ENCODE assay signal across 9 cellular contexts in genomic region chr15:74793135-74794028, GRCh38. TPM values are rescaled to one million over a fixed set of nuclear protein-coding genes. Genes with fewer than 3 reads are reported as not detected.
DNase-seq lines count a peak whose midpoint lies in the region; ATAC-seq and TF ChIP-seq lines count a peak whose summit lies in the region.
"Had no signal": no experiment of that assay in that cellular context is flagged by ENCODE, and none has a peak within 500 bp of the region (broad histone marks: within the 10 kb centered on the region; RNA-seq: fewer than 3 reads in every experiment).

No MANE protein-coding gene starts in this region.

- H3K27ac Mint-ChIP-seq in T-helper 17 cell = peak overlapping the region; percentile 98
- peak overlapping the region; percentile 99 for H3K27ac Mint-ChIP-seq in activated naive CD8-positive, alpha-beta T cell treated with anti-CD3 and anti-CD28 coated beads, Interleukin-2, amount 50 U/mL, for 24 hours

- peaks cover 19% of the 10 kb centered on the region for H3K36me3 ChIP-seq in GM06990 (ENCODE audit: control insufficient read depth, insufficient read depth, low read length)
- H3K36me3 ChIP-seq in osteoblast (ENCODE audit: insufficient read depth, low read length) = no peaks in the 10 kb centered on the region
- H3K36me3 ChIP-seq in smooth muscle cell (ENCODE audit: low read depth) = no peaks in the 10 kb centered on the region

- peak overlapping the region; percentile 41 for H3K27ac ChIP-seq in osteoblast (ENCODE audit: low read depth, low read length)
- no peak overlapping the region for H3K27ac ChIP-seq in smooth muscle cell (ENCODE audit: low read depth)

- 76% methylated on average over 12 of the region's 12 CpGs for WGBS in smooth muscle cell (ENCODE audit: low lambda C conversion rate)

- no peaks in the 10 kb centered on the region for H3K27me3 Mint-ChIP-seq in T-helper 17 cell
- H3K27me3 Mint-ChIP-seq in activated naive CD8-positive, alpha-beta T cell treated with anti-CD3 and anti-CD28 coated beads, Interleukin-2, amount 50 U/mL, for 24 hours = no peaks in the 10 kb centered on the region

- H3K4me2 ChIP-seq in osteoblast (ENCODE audit: insufficient read depth, low read length) (no peak overlapping the region), smooth muscle cell (no peak overlapping the region)

- no peaks in the 10 kb centered on the region for H3K9me3 Mint-ChIP-seq in activated naive CD8-positive, alpha-beta T cell treated with anti-CD3 and anti-CD28 coated beads, Interleukin-2, amount 50 U/mL, for 24 hours

- H3K27me3 ChIP-seq in GM06990 (replicated peaks; ENCODE audit: control insufficient read depth, insufficient read depth, low read length) (no peaks in the 10 kb centered on the region), osteoblast (ENCODE audit: insufficient read depth, low read length) (no peaks in the 10 kb centered on the region), smooth muscle cell (ENCODE audit: low read depth) (no peaks in the 10 kb centered on the region)

- ATAC-seq in T-helper 17 cell = peak; percentile 55
- peak; percentile 20 for ATAC-seq in activated naive CD8-positive, alpha-beta T cell treated with anti-CD3 and anti-CD28 coated beads, Interleukin-2, amount 50 U/mL, for 24 hours

- no peak overlapping the region for H3K4me3 ChIP-seq in GM06990 (replicated peaks; ENCODE audit: low read depth, low read length)
- no peak overlapping the region for H3K4me3 ChIP-seq in osteoblast (ENCODE audit: insufficient read depth, low read length)
- no peak overlapping the region for H3K4me3 ChIP-seq in smooth muscle cell

- H2AFZ ChIP-seq in osteoblast (ENCODE audit: low read length) (no peak overlapping the region), smooth muscle cell (ENCODE audit: low read depth) (no peak overlapping the region)

- no peaks in the 10 kb centered on the region for H3K36me3 Mint-ChIP-seq in T-helper 17 cell (ENCODE audit: low read depth)
- peaks cover 51% of the 10 kb centered on the region for H3K36me3 Mint-ChIP-seq in activated naive CD8-positive, alpha-beta T cell treated with anti-CD3 and anti-CD28 coated beads, Interleukin-2, amount 50 U/mL, for 24 hours (ENCODE audit: low read depth)

- H3K9me3 ChIP-seq in T-helper 17 cell (ENCODE audit: control insufficient read depth, low read length, poor library complexity, severe bottlenecking) (no peaks in the 10 kb centered on the region), osteoblast (ENCODE audit: low read depth, low read length) (no peaks in the 10 kb centered on the region), smooth muscle cell (replicated peaks; ENCODE audit: low read depth) (no peaks in the 10 kb centered on the region)

- H3F3A ChIP-seq in smooth muscle cell (ENCODE audit: low read depth) = peaks cover 12% of the 10 kb centered on the region

- peaks cover 65% of the 10 kb centered on the region for H3K4me1 Mint-ChIP-seq in T-helper 17 cell
- H3K4me1 Mint-ChIP-seq in activated naive CD8-positive, alpha-beta T cell treated with anti-CD3 and anti-CD28 coated beads, Interleukin-2, amount 50 U/mL, for 24 hours = peaks cover 96% of the 10 kb centered on the region

- H4K20me1 ChIP-seq in osteoblast (ENCODE audit: insufficient read depth, low read length) (peaks cover 69% of the 10 kb centered on the region), smooth muscle cell (ENCODE audit: low read depth) (peaks cover 98% of the 10 kb centered on the region)

- H3K4me3 Mint-ChIP-seq in T-helper 17 cell = peak overlapping the region; percentile 86
- H3K4me3 Mint-ChIP-seq in activated naive CD8-positive, alpha-beta T cell treated with anti-CD3 and anti-CD28 coated beads, Interleukin-2, amount 50 U/mL, for 24 hours = peak overlapping the region; percentile 21

- H3K79me2 ChIP-seq in osteoblast (ENCODE audit: insufficient read depth, low read length) (peaks cover 96% of the 10 kb centered on the region), smooth muscle cell (ENCODE audit: low read depth) (peaks cover 66% of the 10 kb centered on the region)

- peak; percentile 78 for TF ChIP-seq CTCF in GM06990 (IDR thresholded peaks at IDR 0.05; ENCODE audit: insufficient read depth, low read length, poor library complexity, severe bottlenecking)
- TF ChIP-seq CTCF in osteoblast (IDR thresholded peaks at IDR 0.05; ENCODE audit: extremely low read depth, low read depth, low read length) = peak; percentile 42
- no peak for TF ChIP-seq CTCF in smooth muscle cell (IDR thresholded peaks at IDR 0.05; ENCODE audit: borderline replicate concordance, insufficient read depth, poor library complexity, severe bottlenecking)

- H3K9ac ChIP-seq in smooth muscle cell (ENCODE audit: low read depth) = no peak overlapping the region

- H3K4me1 ChIP-seq in osteoblast (ENCODE audit: insufficient read depth, low read length) (peaks cover 36% of the 10 kb centered on the region), smooth muscle cell (ENCODE audit: low read depth) (peaks cover 8% of the 10 kb centered on the region)

- DNase-seq in GM06990 (ENCODE audit: extremely low read depth, insufficient read length) (no peak), T-helper 17 cell (peak; percentile 70 to 72 (median 71)), osteoblast (ENCODE audit: insufficient read length, low spot score, missing footprints) (peak; percentile 90), NOMO-1 treated with DMSO at 0.1 percent for 48 hours (lab: John Stamatoyannopoulos, UW; ENCODE audit: unreplicated experiment) (no peak), DMS153 (lab: John Stamatoyannopoulos, UW) (no peak), smooth muscle cell (lab: John Stamatoyannopoulos, UW; ENCODE audit: unreplicated experiment) (no peak), NCI-H1694 treated with DMSO at 0.1 percent for 48 hours (lab: John Stamatoyannopoulos, UW) (no peak)
- peak; percentile 80 for DNase-seq in activated naive CD8-positive, alpha-beta T cell treated with anti-CD3 and anti-CD28 coated beads, Interleukin-2, amount 50 U/mL, for 24 hours

RNA-seq across cellular contexts. Expression of gene CSK, which starts 11.5 kb away (rescaled TPM):
- total RNA-seq in T-helper 17 cell (100 to 1,000 TPM; 188 to 208 TPM), osteoblast (30.6 and 31.5 TPM in 2 replicates), smooth muscle cell (10.4 and 19.6 TPM in 2 replicates)
- 14.1 and 16.5 TPM in 2 replicates for polyA plus RNA-seq in smooth muscle cell

RNA-seq across cellular contexts. Expression of gene LMAN1L, which starts 19.3 kb away (rescaled TPM):
- under 1 TPM; 0.82 to 0.91 TPM for total RNA-seq in T-helper 17 cell
- under 0.01 TPM in 1 of 2 replicates, not detected in the other for total RNA-seq in osteoblast
- total RNA-seq in smooth muscle cell = not detected in 2 replicates
- polyA plus RNA-seq in smooth muscle cell = not detected in 2 replicates

RNA-seq across cellular contexts. Expression of gene CPLX3, which starts 33.0 kb away (rescaled TPM):
- under 1 TPM in 1 of 2 donors, not detected in 1; 0.20 TPM for total RNA-seq in T-helper 17 cell
- total RNA-seq in osteoblast = not detected in 2 replicates
- total RNA-seq in smooth muscle cell = 0.04 and 0.22 TPM in 2 replicates
- not detected in 2 replicates for polyA plus RNA-seq in smooth muscle cell
- total RNA-seq: urinary bladder had no signal

RNA-seq across cellular contexts. Expression of gene CYP1A2, which starts 44.7 kb away (rescaled TPM):
- total RNA-seq in T-helper 17 cell (not detected), osteoblast (not detected in 2 replicates), smooth muscle cell (not detected in 2 replicates)
- not detected in 2 replicates for polyA plus RNA-seq in smooth muscle cell
- total RNA-seq: urinary bladder had no signal
- polyA plus RNA-seq: urinary bladder had no signal

RNA-seq across cellular contexts. Expression of gene ULK3, which starts 49.6 kb away (rescaled TPM):
- total RNA-seq in T-helper 17 cell (10 to 100 TPM; 44.6 to 49.0 TPM), osteoblast (19.4 and 21.4 TPM in 2 replicates), smooth muscle cell (14.2 and 24.1 TPM in 2 replicates)
- 20.8 and 23.7 TPM in 2 replicates for polyA plus RNA-seq in smooth muscle cell

Comparison
In these comparisons a context has a peak if more than half of its experiments do, and no peak if none do; other contexts are left out.
1. DNase-seq: peak in T-helper 17 cell (3 of 3), activated naive CD8-positive, alpha-beta T cell treated with anti-CD3 and anti-CD28 coated beads, Interleukin-2, amount 50 U/mL, for 24 hours (single experiment) and osteoblast (single experiment); none in GM06990 (single experiment), NOMO-1 treated with DMSO at 0.1 percent for 48 hours (single experiment), DMS153 (single experiment), smooth muscle cell (single experiment) and NCI-H1694 treated with DMSO at 0.1 percent for 48 hours (single experiment).